In genomic region chr2:172555522-172556283, GRCh38 we compare ENCODE assay signal across 8 cellular contexts. TPM values are rescaled to one million over a fixed set of nuclear protein-coding genes. Genes with fewer than 3 reads are reported as not detected.
A peak's percentile ranks its signal among the peaks of the same experiment; 100 is the strongest.
DNase-seq lines count a peak whose midpoint lies in the region; ATAC-seq and TF ChIP-seq lines count a peak whose summit lies in the region.

Gene PDK1 (plus strand): TSS chr2:172556090. CDS start chr2:172556151, 61 bp downstream.

- no peaks in the 10 kb centered on the region for H3K9me2 ChIP-seq in PC-3 (replicated peaks; ENCODE audit: low read length)

- 0 out of 2 replicates have a peak within 1 kb of the TSS, but pooled peaks have one; percentile 63 for H2BK20ac ChIP-seq in IMR-90 (ENCODE audit: low read depth, low read length)

- CTCF ChIA-PET in IMR-90 (lab: Yijun Ruan, JAX), result no interaction called here
- CTCF ChIA-PET in PC-3 (lab: Charles Lee), result no interaction called here

- TF ChIP-seq CTCF in IMR-90 (conservative IDR thresholded peaks at IDR 0.05; ENCODE audit: low read depth, low read length), result no peak
- TF ChIP-seq CTCF in PC-3 (conservative IDR thresholded peaks at IDR 0.05; ENCODE audit: low read depth, low read length), result no peak
- TF ChIP-seq CTCF in epithelial cell of proximal tubule (conservative IDR thresholded peaks at IDR 0.05; ENCODE audit: low read depth, low read length), result no peak

- intact Hi-C loops in IMR-90 (cut with micrococcal nuclease) (no loop called here), PC-3 (cut with micrococcal nuclease) (no loop called here)

- peak within 1 kb of the TSS; percentile 88 for H3K18ac ChIP-seq in IMR-90 (ENCODE audit: low read depth, low read length)

- POLR2A ChIA-PET in IMR-90 (lab: Charles Lee; ENCODE audit: unreplicated experiment), result no interaction called here
- POLR2A ChIA-PET in PC-3 (lab: Charles Lee; ENCODE audit: unreplicated experiment), result interaction anchor here (0.5 to 0.6 kb wide), 2 partner anchors 46 to 647 kb away, joined by 5 to 12 read pairs; no protein-coding TSS in a partner anchor

- peaks cover 62% of the 10 kb centered on the region for H3K79me2 ChIP-seq in PC-3 (ENCODE audit: low read length)

- peak within 1 kb of the TSS; percentile 93 for H2BK5ac ChIP-seq in IMR-90 (ENCODE audit: low read depth, low read length, poor library complexity, severe bottlenecking)

- peak within 1 kb of the TSS; percentile 89 for H3K27ac ChIP-seq in IMR-90 (ENCODE audit: insufficient read depth, low read length)
- H3K27ac ChIP-seq in PC-3 (ENCODE audit: low read length), result peak within 1 kb of the TSS; percentile 69

- peak within 1 kb of the TSS; percentile 95 for H4K91ac ChIP-seq in IMR-90 (ENCODE audit: insufficient read depth, low read depth, low read length)

- H3K9me1 ChIP-seq in IMR-90 (ENCODE audit: insufficient read depth, low read length), result peaks cover 11% of the 10 kb centered on the region

- H2BK15ac ChIP-seq in IMR-90 (ENCODE audit: low read depth, low read length), result peak within 1 kb of the TSS; percentile 96; the same call in 2 of the 3 replicates

- H2AK9ac ChIP-seq in IMR-90 (replicated peaks; ENCODE audit: low read depth, low read length, poor library complexity), result peak within 1 kb of the TSS; percentile 98

- dilution Hi-C loops in IMR-90 (cut with HindIII; ENCODE audit: low sequenced_read_pairs, unreplicated experiment), result no loop called here

- H3K36me3 ChIP-seq in IMR-90 (ENCODE audit: control insufficient read depth, insufficient read depth, low read length), result peaks cover 4% of the 10 kb centered on the region
- H3K36me3 ChIP-seq in PC-3 (ENCODE audit: low read depth, low read length), result peaks cover 4% of the 10 kb centered on the region; the same call in 1 of the 2 replicates
- H3K36me3 ChIP-seq in mucosa of stomach (ENCODE audit: control insufficient read depth, insufficient read depth, low read length), result no peaks in the 10 kb centered on the region

- no peaks in the 10 kb centered on the region for H3K27me3 ChIP-seq in IMR-90 (ENCODE audit: control insufficient read depth, insufficient read depth, low read length)
- H3K27me3 ChIP-seq in PC-3 (ENCODE audit: low read length), result no peaks in the 10 kb centered on the region
- H3K27me3 ChIP-seq in mucosa of stomach (ENCODE audit: control insufficient read depth, insufficient read depth, low read length), result no peaks in the 10 kb centered on the region

- peak within 1 kb of the TSS; percentile 93 for H3K4ac ChIP-seq in IMR-90 (ENCODE audit: low read depth, low read length)

- WGBS in IMR-90 (ENCODE audit: extremely low coverage in 2 of 2, insufficient read length in 1 of 2), 2 experiments, result 1% methylated on average over 37 of the region's 88 CpGs; no CpG with 5 or more reads in 1 of the 2 experiments

- peak within 1 kb of the TSS; percentile 67 for H4K5ac ChIP-seq in IMR-90 (ENCODE audit: low read depth, low read length)

- peak; percentile 35 for DNase-seq in DMS114 treated with DMSO at 0.1 percent for 48 hours (lab: John Stamatoyannopoulos, UW; ENCODE audit: unreplicated experiment)
- DNase-seq in IMR-90, result peak; percentile 87
- peak; percentile 95 for DNase-seq in PC-3
- peak; percentile 92 for DNase-seq in activated T-cell treated with anti-CD3 and anti-CD28 coated beads for 48 hours (ENCODE audit: low read depth)
- peak; percentile 32 for DNase-seq in epithelial cell of proximal tubule (ENCODE audit: low read depth)
- DNase-seq in stimulated activated CD8-positive, alpha-beta memory T cell treated with anti-CD3 and anti-CD28 coated beads, Interleukin-7, amount 100 ng/mL, for 1 hour (ENCODE audit: low read depth in 2 of 2), result peak; percentile 79 to 81

- no peaks in the 10 kb centered on the region for H3K9me3 ChIP-seq in IMR-90 (ENCODE audit: control insufficient read depth, insufficient read depth, low read length)
- no peaks in the 10 kb centered on the region for H3K9me3 ChIP-seq in PC-3 (ENCODE audit: low read length)
- no peaks in the 10 kb centered on the region for H3K9me3 ChIP-seq in mucosa of stomach (ENCODE audit: control insufficient read depth, low read length)

- peak within 1 kb of the TSS; percentile 47; the same call in 1 of the 2 replicates for H3K56ac ChIP-seq in IMR-90 (ENCODE audit: extremely low read depth, insufficient read depth, low read length)

- peak within 1 kb of the TSS; percentile 93 for H2BK120ac ChIP-seq in IMR-90 (ENCODE audit: low read depth, low read length)

- ATAC-seq in GM21529 (IDR thresholded peaks at IDR 0.05; ENCODE audit: unreplicated experiment), result peak; percentile 82
- peak; percentile 94 for ATAC-seq in IMR-90 (ENCODE audit: low read depth)
- ATAC-seq in PC-3, result peak; percentile 83

- peak within 1 kb of the TSS; percentile 86 for H3K23ac ChIP-seq in IMR-90 (ENCODE audit: low read depth, low read length)

- no peak for TF ChIP-seq RAD21 in IMR-90 (IDR thresholded peaks at IDR 0.05; ENCODE audit: low read length)

- H3K4me3 ChIP-seq in IMR-90 (ENCODE audit: insufficient read depth, low read depth, low read length) (peak within 1 kb of the TSS; percentile 81), PC-3 (ENCODE audit: low read length) (peak within 1 kb of the TSS; percentile 95), epithelial cell of proximal tubule (ENCODE audit: low read depth, low read length) (peak within 1 kb of the TSS; percentile 93), mucosa of stomach (ENCODE audit: low read length) (peak within 1 kb of the TSS; percentile 97)

- BruUV-seq in IMR-90 (replicated peaks; lab: Mats Ljungman, UMichigan) (no TSS peak), PC-3 (replicated peaks; lab: Mats Ljungman, UMichigan) (no TSS peak)

- H3K79me1 ChIP-seq in IMR-90 (ENCODE audit: low read depth in 1 of 2, low read length in 2 of 2), result peaks cover 16 to 55% of the 10 kb centered on the region in 2 experiments

- H3K9ac ChIP-seq in IMR-90 (ENCODE audit: low read depth, low read length), result peak within 1 kb of the TSS; percentile 88
- peak within 1 kb of the TSS; percentile 80 for H3K9ac ChIP-seq in PC-3 (ENCODE audit: low read length)
- H3K9ac ChIP-seq in mucosa of stomach (ENCODE audit: low read length), result peak within 1 kb of the TSS; percentile 75

- H4K8ac ChIP-seq in IMR-90 (ENCODE audit: low read depth in 2 of 2, low read length in 2 of 2), result peak within 1 kb of the TSS; percentile 65 to 82

- H2AFZ ChIP-seq in IMR-90 (replicated peaks; ENCODE audit: low read length, poor library complexity), result peak within 1 kb of the TSS; percentile 94
- H2AFZ ChIP-seq in PC-3 (ENCODE audit: low read length), result peak within 1 kb of the TSS; percentile 82

- in situ Hi-C loops in IMR-90 (cut with MboI; ENCODE audit: low sequenced_read_pairs), result no loop called here

- H4K20me1 ChIP-seq in IMR-90 (ENCODE audit: insufficient read depth, low read length) (peaks cover 22% of the 10 kb centered on the region; the same call in 1 of the 2 replicates), PC-3 (ENCODE audit: low read length) (peaks cover 24% of the 10 kb centered on the region)

- peak; percentile 87 for TF ChIP-seq POLR2A in IMR-90 (IDR thresholded peaks at IDR 0.05; ENCODE audit: low read depth, low read length)

- H3K4me2 ChIP-seq in IMR-90 (ENCODE audit: low read depth, low read length), result peak within 1 kb of the TSS; percentile 97
- H3K4me2 ChIP-seq in PC-3 (ENCODE audit: low read length), result peak within 1 kb of the TSS; percentile 87

- peak within 1 kb of the TSS; percentile 95 for H3K14ac ChIP-seq in IMR-90 (replicated peaks; ENCODE audit: low read depth, low read length)

- H3K4me1 ChIP-seq in IMR-90 (ENCODE audit: control insufficient read depth, insufficient read depth, low read length), result peaks cover 16% of the 10 kb centered on the region
- peaks cover 54% of the 10 kb centered on the region for H3K4me1 ChIP-seq in PC-3 (ENCODE audit: insufficient read depth, low read length)
- H3K4me1 ChIP-seq in mucosa of stomach (ENCODE audit: control insufficient read depth, insufficient read depth, low read length), result peaks cover 5% of the 10 kb centered on the region

- no peaks in the 10 kb centered on the region for H3F3A ChIP-seq in PC-3 (ENCODE audit: low read length, unreplicated experiment)

- peak within 1 kb of the TSS; percentile 89 for H2AK5ac ChIP-seq in IMR-90 (ENCODE audit: low read depth, low read length)

TF ChIP-seq in IMR-90, 13 proteins besides CTCF, POLR2A, EP300 and RAD21:
- TF ChIP-seq SMC3 (IDR thresholded peaks at IDR 0.05; ENCODE audit: low read depth, low read length) (no peak), CEBPB (IDR thresholded peaks at IDR 0.05; ENCODE audit: low read depth, low read length) (peak; percentile 87), MAZ (IDR thresholded peaks at IDR 0.05; ENCODE audit: borderline replicate concordance, low read depth, low read length) (peak; percentile 99), MXI1 (IDR thresholded peaks at IDR 0.05; ENCODE audit: borderline replicate concordance, low read depth, low read length) (peak; percentile 61; the same call in 1 of the 2 replicates), USF2 (IDR thresholded peaks at IDR 0.05; ENCODE audit: low read depth, low read length) (no peak)

RNA-seq across cellular contexts. Expression of gene PDK1, which starts in this region (rescaled TPM):
- 68.3 and 85.9 TPM in 2 replicates for total RNA-seq in IMR-90 (2012; rRNA removed)
- polyA plus RNA-seq in IMR-90 (2012; rRNA removed), result 35.2 and 38.1 TPM in 2 replicates
- 25.1 and 25.3 TPM in 2 replicates for polyA plus RNA-seq in IMR-90 (2012; cell fraction: cytosol; rRNA removed)
- polyA plus RNA-seq in IMR-90 (2012; cell fraction: nucleus; rRNA removed; ENCODE audit: low replicate concordance), result 25.1 and 56.4 TPM in 2 replicates
- total RNA-seq in PC-3 (2014; rRNA removed), result 45.8 and 66.3 TPM in 2 replicates
- total RNA-seq in epithelial cell of proximal tubule, result 3.5 and 33.3 TPM in 2 replicates

Comparison
In these comparisons a context has a peak if more than half of its experiments do, and no peak if none do; other contexts are left out.
1. Peak in every context shown above with its lines: DNase-seq, ATAC-seq, H3K4me3 ChIP-seq and H3K27ac ChIP-seq.
2. DNase-seq: peak in every context shown above with its lines; median percentile 95 in PC-3; 92 in activated T-cell treated with anti-CD3 and anti-CD28 coated beads for 48 hours; 87 in IMR-90; 80 in stimulated activated CD8-positive, alpha-beta memory T cell treated with anti-CD3 and anti-CD28 coated beads, Interleukin-7, amount 100 ng/mL, for 1 hour; 35 in DMS114 treated with DMSO at 0.1 percent for 48 hours; 32 in epithelial cell of proximal tubule.